8 cellular contexts compared by ENCODE assay signal in the genomic region with DNA sequence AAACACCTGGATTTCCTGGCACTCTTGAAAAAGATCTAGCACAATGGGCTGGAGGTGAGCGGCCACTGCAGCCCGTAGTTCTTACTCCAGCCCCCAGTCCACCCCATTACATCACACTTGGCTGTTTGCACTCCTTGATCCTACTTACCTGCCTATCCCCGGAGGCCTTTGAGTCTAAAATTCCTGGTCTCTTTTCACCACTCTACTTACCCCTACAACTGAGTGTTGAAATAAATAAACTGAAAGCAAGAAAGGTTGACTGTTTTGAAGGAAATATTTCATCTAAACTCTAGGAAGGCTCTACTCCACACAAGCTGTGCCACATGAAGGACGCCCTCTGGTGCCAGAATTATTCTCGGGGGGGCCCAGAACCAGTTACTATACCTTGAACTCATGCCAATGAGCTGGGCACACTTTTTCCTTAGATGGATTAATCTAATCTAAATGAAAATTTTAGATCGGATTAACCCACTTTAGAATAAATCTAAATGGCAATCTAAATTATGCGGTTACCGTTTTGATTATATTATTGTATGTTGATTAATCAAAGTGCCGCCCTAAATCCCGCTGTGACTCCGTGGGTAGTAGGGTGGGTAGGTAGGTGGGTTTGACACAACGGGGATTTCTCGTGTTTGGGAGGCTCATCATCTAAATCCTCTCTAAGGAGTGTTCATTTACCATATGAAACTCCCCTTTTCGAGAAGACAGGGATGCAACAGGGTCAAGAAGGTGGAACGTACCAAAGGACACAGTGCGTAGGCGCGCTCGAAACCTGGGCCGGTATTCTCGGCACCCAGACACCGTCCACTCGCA. TPM values are rescaled to one million over a fixed set of nuclear protein-coding genes. Genes with fewer than 3 reads are reported as not detected.
DNase-seq lines count a peak whose midpoint lies in the region; ATAC-seq and TF ChIP-seq lines count a peak whose summit lies in the region.

No MANE protein-coding gene starts in this region.

- TF ChIP-seq CTCF in AG10803 (conservative IDR thresholded peaks at IDR 0.05; ENCODE audit: low read length) = peak; percentile 36
- TF ChIP-seq CTCF in mucosa of descending colon (IDR thresholded peaks at IDR 0.05) = no peak
- TF ChIP-seq CTCF in thoracic aorta (IDR thresholded peaks at IDR 0.05) = no peak

- H3K9ac ChIP-seq in duodenal mucosa (ENCODE audit: low read depth in 1 of 2, low read length in 2 of 2) = peak overlapping the region; percentile 79 to 99

- DNase-seq in AG10803 (ENCODE audit: low read depth) = no peak
- peak; percentile 84 for DNase-seq in NCI-H2029 treated with DMSO at 0.1 percent for 48 hours (lab: John Stamatoyannopoulos, UW)
- peak; percentile 66 to 72 for DNase-seq in activated CD4-positive, alpha-beta T cell treated with anti-CD3 and anti-CD28 coated beads for 4 hours
- peak; percentile 71 to 81 (median 73) for DNase-seq in mucosa of descending colon
- no peak for DNase-seq in thoracic aorta (ENCODE audit: low spot score)

- intact Hi-C loops in mucosa of descending colon (cut with DNase I, micrococcal nuclease) = no loop called here

- peak; percentile 10 for ATAC-seq in GM21528 (IDR thresholded peaks at IDR 0.05; ENCODE audit: low FRiP score, unreplicated experiment)
- no peak for ATAC-seq in mucosa of descending colon
- peak; percentile 0 for ATAC-seq in thoracic aorta (ENCODE audit: insufficient number of reproducible peaks, low FRiP score, low read depth)
- ATAC-seq in HG03196 (IDR thresholded peaks at IDR 0.05; ENCODE audit: unreplicated experiment) = no peak

- peaks cover 35 to 37% of the 10 kb centered on the region in 2 donors for H3K36me3 ChIP-seq in duodenal mucosa (ENCODE audit: control insufficient read depth in 1 of 2, insufficient read depth in 2 of 2, low read length in 2 of 2)
- peaks cover 19% of the 10 kb centered on the region for H3K36me3 ChIP-seq in mucosa of descending colon (ENCODE audit: low read depth)
- peaks cover 33% of the 10 kb centered on the region for H3K36me3 ChIP-seq in thoracic aorta

- no peaks in the 10 kb centered on the region for H3K27me3 ChIP-seq in duodenal mucosa (ENCODE audit: control insufficient read depth in 1 of 2, insufficient read depth in 2 of 2, low read length in 2 of 2)
- no peaks in the 10 kb centered on the region for H3K27me3 ChIP-seq in thoracic aorta (replicated peaks; ENCODE audit: insufficient read depth)

- peaks cover 15 to 28% of the 10 kb centered on the region in 2 donors for H3K4me1 ChIP-seq in duodenal mucosa (ENCODE audit: control insufficient read depth in 1 of 2, insufficient read depth in 2 of 2, low read length in 2 of 2)
- H3K4me1 ChIP-seq in mucosa of descending colon (ENCODE audit: low read depth) = peaks cover 20% of the 10 kb centered on the region
- peaks cover 15 to 25% of the 10 kb centered on the region in 2 donors for H3K4me1 ChIP-seq in thoracic aorta (ENCODE audit: control insufficient read depth in 1 of 2, low read depth in 2 of 2)

- H3K9me3 ChIP-seq in duodenal mucosa (ENCODE audit: control insufficient read depth in 1 of 2, low read length in 2 of 2) (no peaks in the 10 kb centered on the region), mucosa of descending colon (no peaks in the 10 kb centered on the region), thoracic aorta (no peaks in the 10 kb centered on the region)

- H3K4me3 ChIP-seq in AG10803 (ENCODE audit: low read length) (peak overlapping the region; percentile 87), duodenal mucosa (ENCODE audit: low read depth in 1 of 2, low read length in 2 of 2) (peak overlapping the region; percentile 79 to 89), mucosa of descending colon (peak overlapping the region; percentile 90), thoracic aorta (peak overlapping the region; percentile 100)

- H3K27ac ChIP-seq in duodenal mucosa (ENCODE audit: low read depth, low read length) = peak overlapping the region; percentile 100
- peak overlapping the region; percentile 75 to 100 for H3K27ac ChIP-seq in thoracic aorta

RNA-seq across cellular contexts. Expression of a gene that starts 0.7 kb away (rescaled TPM):
- 100 to 1,000 TPM; 547 to 915 (median 566) TPM for total RNA-seq in mucosa of descending colon
- total RNA-seq in thoracic aorta = 100 to 1,000 TPM; 167 to 318 TPM

RNA-seq across cellular contexts. Expression of a gene that starts 24.1 kb away (rescaled TPM):
- total RNA-seq in mucosa of descending colon (not detected), thoracic aorta (not detected)

RNA-seq across cellular contexts. Expression of a gene that starts 46.4 kb away (rescaled TPM):
- total RNA-seq in mucosa of descending colon (1 to 10 TPM in 1 of 3 donors, under 1 TPM in 2; 0.12 to 2.8 (median 0.32) TPM), thoracic aorta (under 1 TPM in 1 of 2 donors, not detected in 1; 0.35 TPM)

Comparison
In these comparisons a context has a peak if more than half of its experiments do, and no peak if none do; other contexts are left out.
1. DNase-seq: peak in NCI-H2029 treated with DMSO at 0.1 percent for 48 hours (single experiment), activated CD4-positive, alpha-beta T cell treated with anti-CD3 and anti-CD28 coated beads for 4 hours (2 of 2) and mucosa of descending colon (3 of 3); none in AG10803 (single experiment) and thoracic aorta (single experiment).
2. ATAC-seq: peak in GM21528 (single experiment) and thoracic aorta (single experiment); none in mucosa of descending colon (single experiment) and HG03196 (single experiment).
3. Peak in every context shown above with its lines, with median percentiles within 50 percentile points of each other: H3K4me3 ChIP-seq.